25 cellular contexts compared by ENCODE assay signal in genomic region chrX:24483596-24483995, GRCh38.
"Had no signal": no experiment of that assay in that cellular context is flagged by ENCODE, and none has a peak within 500 bp of the region (broad histone marks: within the 10 kb centered on the region; RNA-seq: fewer than 3 reads in every experiment).

No MANE protein-coding gene starts in this region.

- ATAC-seq: foreskin keratinocyte; heart left ventricle; mucosa of descending colon; stimulated activated naive CD8-positive, alpha-beta T cell treated with anti-CD3 and anti-CD28 coated beads, Interleukin-15, amount 100 ng/mL, for 72 hours had no signal

- H3K27me3 ChIP-seq: esophagus muscularis mucosa, foreskin keratinocyte, heart left ventricle, sigmoid colon, vagina had no signal

- H3K9me3 Mint-ChIP-seq: activated T-helper 2 cell treated with anti-CD3 and anti-CD28 coated beads, Interferon-gamma antibody, Interleukin-2, Interleukin-4, amounts not matched to agents 10 μg/mL and 5 μg/mL and 100 μg/mL, durations not matched to agents 14 hours and 24 hours and 36 hours; central memory CD8-positive, alpha-beta T cell; neural crest cell; stimulated activated effector memory CD8-positive, alpha-beta T cell treated with anti-CD3 and anti-CD28 coated beads, Interleukin-12 subunit alpha, Interleukin-12 subunit beta, amount 100 ng/mL, for 72 hours had no signal

- H3K27me3 Mint-ChIP-seq: central memory CD8-positive, alpha-beta T cell; dendritic cell treated with granulocyte-macrophage colony-stimulating factor and Interleukin-4, amounts not matched to agents 40 ng/mL and 50 ng/mL, for 4 days; stimulated activated naive CD8-positive, alpha-beta T cell treated with anti-CD3 and anti-CD28 coated beads, Interleukin-15, amount 100 ng/mL, for 72 hours; type B pancreatic cell had no signal

- H3K9me3 ChIP-seq: esophagus muscularis mucosa, heart left ventricle, left ventricle myocardium inferior, mucosa of descending colon, pancreas, prostate gland, sigmoid colon, vagina had no signal

- H3K27ac ChIP-seq: esophagus muscularis mucosa, foreskin keratinocyte, heart left ventricle, left ventricle myocardium inferior, pancreas, prostate gland, sigmoid colon, vagina, VCaP had no signal

- H3K4me3 ChIP-seq: esophagus muscularis mucosa, heart left ventricle, left ventricle myocardium inferior, mucosa of descending colon, pancreas, prostate gland, sigmoid colon, vagina had no signal

- H3K4me3 Mint-ChIP-seq: central memory CD8-positive, alpha-beta T cell; dendritic cell treated with granulocyte-macrophage colony-stimulating factor and Interleukin-4, amounts not matched to agents 40 ng/mL and 50 ng/mL, for 4 days; neural crest cell; stimulated activated effector memory CD8-positive, alpha-beta T cell treated with anti-CD3 and anti-CD28 coated beads, Interleukin-12 subunit alpha, Interleukin-12 subunit beta, amount 100 ng/mL, for 72 hours; stimulated activated naive CD8-positive, alpha-beta T cell treated with anti-CD3 and anti-CD28 coated beads, Interleukin-15, amount 100 ng/mL, for 72 hours; type B pancreatic cell had no signal

- H3K27ac Mint-ChIP-seq: activated T-helper 2 cell treated with anti-CD3 and anti-CD28 coated beads, Interferon-gamma antibody, Interleukin-2, Interleukin-4, amounts not matched to agents 10 μg/mL and 5 μg/mL and 100 μg/mL, durations not matched to agents 14 hours and 24 hours and 36 hours; dendritic cell treated with granulocyte-macrophage colony-stimulating factor and Interleukin-4, amounts not matched to agents 40 ng/mL and 50 ng/mL, for 4 days; stimulated activated naive CD8-positive, alpha-beta T cell treated with anti-CD3 and anti-CD28 coated beads, Interleukin-15, amount 100 ng/mL, for 72 hours; type B pancreatic cell had no signal

- H3K36me3 ChIP-seq: esophagus muscularis mucosa, heart left ventricle, left ventricle myocardium inferior, pancreas, prostate gland, sigmoid colon, vagina had no signal

- H3K4me1 ChIP-seq: foreskin keratinocyte, pancreas, prostate gland, vagina had no signal

- H3K36me3 Mint-ChIP-seq: stimulated activated effector memory CD8-positive, alpha-beta T cell treated with anti-CD3 and anti-CD28 coated beads, Interleukin-12 subunit alpha, Interleukin-12 subunit beta, amount 100 ng/mL, for 72 hours had no signal

- DNase-seq: activated CD4-positive, alpha-beta T cell treated with anti-CD3 and anti-CD28 coated beads for 48 hours; activated T-cell treated with anti-CD3 and anti-CD28 coated beads for 4 hours; foreskin keratinocyte; heart left ventricle; hypothalamus; left ventricle myocardium inferior; mucosa of descending colon; nucleus accumbens; pancreas; sigmoid colon; small intestine; stimulated activated CD4-positive, alpha-beta T cell treated with anti-CD3 and anti-CD28 coated beads, Interleukin-4, amount 100 ng/mL, for 24 hours; stimulated activated naive CD8-positive, alpha-beta T cell treated with anti-CD3 and anti-CD28 coated beads, Interleukin-15, amount 100 ng/mL, for 72 hours; substantia nigra; T-helper 9 cell had no signal
